33 cellular contexts compared by ENCODE assay signal in the genomic region with DNA sequence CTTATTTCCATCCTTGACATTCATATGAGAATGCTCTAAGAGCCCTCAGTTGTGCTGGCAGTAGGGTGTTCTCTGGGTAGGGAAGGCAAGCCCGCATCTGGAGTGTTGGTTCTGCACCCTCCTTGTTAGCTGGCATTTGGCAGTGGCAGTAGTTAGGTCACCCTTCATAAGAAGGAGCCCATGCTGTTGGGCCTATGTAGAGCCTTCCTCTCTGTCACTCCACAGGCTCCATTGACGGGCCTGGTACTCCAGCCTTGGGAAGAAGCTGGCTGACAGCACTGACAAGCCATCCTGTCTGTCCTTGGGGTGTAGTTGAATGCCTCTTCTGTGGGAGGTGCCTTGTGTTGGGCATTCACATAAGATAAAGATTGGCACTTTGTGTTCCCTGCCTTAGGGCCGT.
"Had no signal": no experiment of that assay in that cellular context is flagged by ENCODE, and none has a peak within 500 bp of the region (broad histone marks: within the 10 kb centered on the region; RNA-seq: fewer than 3 reads in every experiment).

No MANE protein-coding gene starts in this region.

- H3K9me3 ChIP-seq: adrenal gland, ascending aorta, gastrocnemius medialis, ovary, suprapubic skin, tibial nerve had no signal

- H3K27ac Mint-ChIP-seq: activated naive CD4-positive, alpha-beta T cell treated with anti-CD3 and anti-CD28 coated beads for 36 hours; activated naive CD8-positive, alpha-beta T cell treated with anti-CD3 and anti-CD28 coated beads for 36 hours; activated T-helper 1 cell treated with anti-CD3 and anti-CD28 coated beads, Interleukin-12 subunit alpha, Interleukin-12 subunit beta, Interleukin-2, Interleukin-4 antibody, amounts not matched to agents 30 ng/mL and 10 ng/mL and 1 ng/mL, durations not matched to agents 14 hours and 24 hours and 36 hours; brain; effector memory CD8-positive, alpha-beta T cell; immature natural killer cell; nephron; stimulated activated memory B cell treated with anti-CD40 and anti-IgM and Interleukin-4, amounts not matched to agents 10 μg/mL and 1 μg/mL and 100 μg/mL, for 72 hours; T-helper 2 cell treated with Interferon-gamma antibody and Interleukin-4, amounts not matched to agents 5 μg/mL and 100 μg/mL, for 36 hours had no signal

- H3K27me3 Mint-ChIP-seq: activated naive CD8-positive, alpha-beta T cell treated with anti-CD3 and anti-CD28 coated beads for 36 hours; brain; effector memory CD8-positive, alpha-beta T cell; progenitor cell of endocrine pancreas; stimulated activated memory B cell treated with anti-CD40 and anti-IgM and Interleukin-4, amounts not matched to agents 10 μg/mL and 1 μg/mL and 100 μg/mL, for 72 hours had no signal

- H3K9me3 Mint-ChIP-seq: activated naive CD4-positive, alpha-beta T cell treated with anti-CD3 and anti-CD28 coated beads for 36 hours; activated naive CD8-positive, alpha-beta T cell treated with anti-CD3 and anti-CD28 coated beads for 36 hours; activated T-helper 1 cell treated with anti-CD3 and anti-CD28 coated beads, Interleukin-12 subunit alpha, Interleukin-12 subunit beta, Interleukin-2, Interleukin-4 antibody, amounts not matched to agents 30 ng/mL and 10 ng/mL and 1 ng/mL, durations not matched to agents 14 hours and 24 hours and 36 hours; brain; effector memory CD8-positive, alpha-beta T cell; immature natural killer cell; nephron; stimulated activated memory B cell treated with anti-CD40 and anti-IgM and Interleukin-4, amounts not matched to agents 10 μg/mL and 1 μg/mL and 100 μg/mL, for 72 hours; T-helper 2 cell treated with Interferon-gamma antibody and Interleukin-4, amounts not matched to agents 5 μg/mL and 100 μg/mL, for 36 hours had no signal

- H3K27me3 ChIP-seq: adrenal gland, ascending aorta, gastrocnemius medialis, ovary, suprapubic skin, tibial nerve had no signal

- DNase-seq: activated CD4-positive, alpha-beta T cell treated with anti-CD3 and anti-CD28 coated beads for 4 hours; activated CD4-positive, alpha-beta T cell treated with anti-CD3 and anti-CD28 coated beads, Interleukin-2, amount 50 U/mL, for 4 hours; activated effector memory CD4-positive, alpha-beta T cell treated with anti-CD3 and anti-CD28 coated beads, Interleukin-2, amount 50 U/mL, for 16 hours; activated naive CD4-positive, alpha-beta T cell treated with anti-CD3 and anti-CD28 coated beads for 36 hours; activated naive CD8-positive, alpha-beta T cell treated with anti-CD3 and anti-CD28 coated beads for 36 hours; activated T-cell treated with anti-CD3 and anti-CD28 coated beads, Interleukin-2, amount 50 U/mL, for 1 hour; adrenal gland; caudate nucleus; cortex of kidney; effector memory CD8-positive, alpha-beta T cell; erythroblast; gastrocnemius medialis; glutamatergic neuron; hypothalamus; immature natural killer cell; kidney; left colon; ovary; stimulated activated CD4-positive, alpha-beta T cell treated with anti-CD3 and anti-CD28 coated beads, Interleukin-1b, Interleukin-23, amount 100 ng/mL, for 48 hours; stimulated activated CD4-positive, alpha-beta T cell treated with anti-CD3 and anti-CD28 coated beads, Interleukin-4, amount 100 ng/mL, for 4 hours; stimulated activated CD8-positive, alpha-beta memory T cell treated with anti-CD3 and anti-CD28 coated beads, Interleukin-4, amount 100 ng/mL, for 48 hours; T-helper 1 cell had no signal

- H3K4me1 ChIP-seq: adrenal gland, ascending aorta, suprapubic skin had no signal

- H3K27ac ChIP-seq: adrenal gland, ascending aorta, gastrocnemius medialis, ovary, suprapubic skin, tibial nerve had no signal

- H3K4me2 ChIP-seq: smooth muscle cell had no signal

- H3K4me1 Mint-ChIP-seq: activated naive CD8-positive, alpha-beta T cell treated with anti-CD3 and anti-CD28 coated beads for 36 hours; brain; immature natural killer cell; nephron; stimulated activated memory B cell treated with anti-CD40 and anti-IgM and Interleukin-4, amounts not matched to agents 10 μg/mL and 1 μg/mL and 100 μg/mL, for 72 hours had no signal

- H3K36me3 ChIP-seq: adrenal gland, ascending aorta, gastrocnemius medialis, ovary had no signal

- H3K4me3 ChIP-seq: adrenal gland, ascending aorta, gastrocnemius medialis, lung, ovary, smooth muscle cell, suprapubic skin, tibial nerve had no signal

- H3K4me3 Mint-ChIP-seq: activated naive CD4-positive, alpha-beta T cell treated with anti-CD3 and anti-CD28 coated beads for 36 hours; activated naive CD8-positive, alpha-beta T cell treated with anti-CD3 and anti-CD28 coated beads for 36 hours; activated T-helper 1 cell treated with anti-CD3 and anti-CD28 coated beads, Interleukin-12 subunit alpha, Interleukin-12 subunit beta, Interleukin-2, Interleukin-4 antibody, amounts not matched to agents 30 ng/mL and 10 ng/mL and 1 ng/mL, durations not matched to agents 14 hours and 24 hours and 36 hours; brain; effector memory CD8-positive, alpha-beta T cell; immature natural killer cell; nephron; stimulated activated memory B cell treated with anti-CD40 and anti-IgM and Interleukin-4, amounts not matched to agents 10 μg/mL and 1 μg/mL and 100 μg/mL, for 72 hours; T-helper 2 cell treated with Interferon-gamma antibody and Interleukin-4, amounts not matched to agents 5 μg/mL and 100 μg/mL, for 36 hours had no signal
